In the genomic region with DNA sequence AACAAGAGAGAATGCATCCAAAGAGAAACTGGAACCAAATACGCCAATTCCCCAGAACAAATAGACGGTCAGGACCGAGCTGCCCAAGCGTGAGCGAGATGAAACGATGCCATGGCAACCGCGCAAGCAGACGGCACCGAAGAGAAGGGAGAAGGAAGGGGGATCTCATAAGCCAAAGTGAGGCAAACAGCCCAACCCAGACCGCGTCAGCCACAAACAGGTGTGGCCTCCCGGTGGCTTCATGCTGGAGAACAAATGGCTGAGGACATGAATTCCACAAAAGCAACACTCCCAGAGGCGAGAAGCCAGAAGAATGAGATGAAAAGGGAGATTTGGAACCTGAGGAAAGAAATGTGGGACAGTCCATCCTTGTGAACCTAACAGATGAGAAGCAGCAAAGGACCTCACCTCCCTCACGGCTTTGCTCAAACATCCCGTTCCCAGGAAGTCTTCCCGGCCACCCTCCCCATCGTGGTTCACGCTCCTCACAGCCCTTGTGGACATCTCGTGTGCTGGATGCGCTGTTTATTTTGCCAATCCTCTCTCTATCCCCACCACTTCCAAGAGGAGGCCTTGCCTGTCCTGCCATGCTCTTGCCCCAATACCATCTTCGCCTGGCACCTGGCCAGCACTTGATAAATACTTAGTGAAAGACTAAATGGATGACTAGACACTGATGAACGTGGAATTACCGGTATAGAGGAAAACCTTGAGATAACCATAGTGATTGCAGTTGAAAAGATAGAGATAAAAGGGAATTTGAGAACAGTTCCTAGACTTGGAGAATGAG, we compare ENCODE assay signal across 10 cellular contexts.
A peak's percentile ranks its signal among the peaks of the same experiment; 100 is the strongest.
DNase-seq lines count a peak whose midpoint lies in the region; ATAC-seq and TF ChIP-seq lines count a peak whose summit lies in the region.
"Had no signal": no experiment of that assay in that cellular context is flagged by ENCODE, and none has a peak within 500 bp of the region (broad histone marks: within the 10 kb centered on the region; RNA-seq: fewer than 3 reads in every experiment).

No MANE protein-coding gene starts in this region.

- H3K36me3 ChIP-seq in endodermal cell (ENCODE audit: control insufficient read depth, insufficient read depth, low read length) (no peaks in the 10 kb centered on the region), spleen (no peaks in the 10 kb centered on the region), hepatocyte (replicated peaks; ENCODE audit: insufficient read depth, low read depth) (no peaks in the 10 kb centered on the region)

- no peaks in the 10 kb centered on the region for H3K9me2 ChIP-seq in hepatocyte (replicated peaks; ENCODE audit: insufficient read depth)

- H3K4me2 ChIP-seq in H9 (ENCODE audit: insufficient read depth, insufficient read length, low read length) (no peak overlapping the region), hepatocyte (no peak overlapping the region)

- intact Hi-C loops in activated CD4-positive, alpha-beta memory T cell treated with anti-CD3 and anti-CD28 coated beads for 36 hours (cut with micrococcal nuclease): no loop called here
- intact Hi-C loops in spleen (cut with DNase I; ENCODE audit: low total_unique reads): no loop called here

- no peak overlapping the region for H2BK5ac ChIP-seq in H9 (ENCODE audit: insufficient read length, low read length)

- H3K23me2 ChIP-seq in H9 (ENCODE audit: insufficient read length, low read depth, low read length, poor library complexity, severe bottlenecking): no peaks in the 10 kb centered on the region

- no peak overlapping the region for H4K8ac ChIP-seq in H9 (replicated peaks; ENCODE audit: insufficient read length, low read depth, low read length)

- H2BK15ac ChIP-seq in H9 (ENCODE audit: low read depth, low read length): no peak overlapping the region

- peaks cover 27% of the 10 kb centered on the region for H3K27me3 Mint-ChIP-seq in activated CD4-positive, alpha-beta memory T cell treated with anti-CD3 and anti-CD28 coated beads for 36 hours
- H3K27me3 Mint-ChIP-seq in activated CD4-positive, alpha-beta memory T cell treated with anti-CD3 and anti-CD28 coated beads, Interleukin-2, amount 10 ng/mL, durations not matched to agents 7 days and 5 days: peaks cover 34% of the 10 kb centered on the region
- H3K27me3 Mint-ChIP-seq in endodermal cell (ENCODE audit: insufficient read depth) (no peaks in the 10 kb centered on the region), H9 (ENCODE audit: low read depth) (peaks cover 40% of the 10 kb centered on the region)

- ATAC-seq in GM21360 (IDR thresholded peaks at IDR 0.05; ENCODE audit: unreplicated experiment): no peak

- no peak overlapping the region for H3K4ac ChIP-seq in H9 (ENCODE audit: low read depth, low read length)

- H3K27ac ChIP-seq in endodermal cell (ENCODE audit: low read depth, low read length): no peak overlapping the region
- no peak overlapping the region for H3K27ac ChIP-seq in spleen
- H3K27ac ChIP-seq in H9 (ENCODE audit: insufficient read length, low read depth, low read length): no peak overlapping the region
- no peak overlapping the region for H3K27ac ChIP-seq in hepatocyte
- H3K27ac ChIP-seq: C4-2B had no signal

- H3K36me3 Mint-ChIP-seq in activated CD4-positive, alpha-beta memory T cell treated with anti-CD3 and anti-CD28 coated beads for 36 hours: no peaks in the 10 kb centered on the region
- no peaks in the 10 kb centered on the region for H3K36me3 Mint-ChIP-seq in activated CD4-positive, alpha-beta memory T cell treated with anti-CD3 and anti-CD28 coated beads, Interleukin-2, amount 10 ng/mL, durations not matched to agents 7 days and 5 days (ENCODE audit: low read depth)
- H3K36me3 Mint-ChIP-seq in endodermal cell (ENCODE audit: low read depth): no peaks in the 10 kb centered on the region
- peaks cover 0 to 8% (median 3%) of the 10 kb centered on the region in 3 experiments; a peak in 5 of 7 replicates for H3K36me3 Mint-ChIP-seq in H9 (ENCODE audit: insufficient read depth in 1 of 3, low read depth in 3 of 3)
- H3K36me3 Mint-ChIP-seq: mesothelial cell of epicardium had no signal

- peak; percentile 19 for DNase-seq in activated CD4-positive, alpha-beta memory T cell treated with anti-CD3 and anti-CD28 coated beads for 36 hours
- DNase-seq in activated CD4-positive, alpha-beta memory T cell treated with anti-CD3 and anti-CD28 coated beads, Interleukin-2, amount 10 ng/mL, durations not matched to agents 7 days and 5 days: no peak
- DNase-seq in NCI-H526 (lab: John Stamatoyannopoulos, UW): peak; percentile 34 to 67
- DNase-seq in endodermal cell: peak; percentile 40
- DNase-seq in spleen: peak; percentile 51
- DNase-seq in H9: no peak
- no peak for DNase-seq in hepatocyte (ENCODE audit: low spot score)

- H2BK20ac ChIP-seq in H9 (ENCODE audit: low read depth, low read length, poor library complexity, severe bottlenecking): no peak overlapping the region

- H3K9ac ChIP-seq in endodermal cell (ENCODE audit: extremely low read depth, low read length, poor library complexity, severe bottlenecking) (no peak overlapping the region), H9 (ENCODE audit: extremely low read depth, insufficient read length, low read length) (no peak overlapping the region)

- no peak overlapping the region for H2AK5ac ChIP-seq in H9 (ENCODE audit: insufficient read length, low read length)

- no peak overlapping the region for H2BK12ac ChIP-seq in H9 (ENCODE audit: insufficient read length, low read depth, low read length)

- H2BK120ac ChIP-seq in H9 (ENCODE audit: low read depth, low read length, poor library complexity, severe bottlenecking): no peak overlapping the region

- TF ChIP-seq POLR2A in spleen (IDR thresholded peaks at IDR 0.05): no peak

- H4K5ac ChIP-seq in H9 (ENCODE audit: insufficient read length, low read depth, low read length): no peak overlapping the region

- no peak overlapping the region for H3K18ac ChIP-seq in H9 (ENCODE audit: insufficient read length, low read depth, low read length)

- H4K91ac ChIP-seq in H9 (ENCODE audit: insufficient read length, low read depth, low read length): no peak overlapping the region

- H2AFZ ChIP-seq in H9 (ENCODE audit: low read length): no peak overlapping the region
- H2AFZ ChIP-seq in hepatocyte: no peak overlapping the region

- no peaks in the 10 kb centered on the region for H4K20me1 ChIP-seq in H9 (ENCODE audit: control insufficient read depth, insufficient read depth, insufficient read length)
- H4K20me1 ChIP-seq in hepatocyte (ENCODE audit: insufficient read depth, poor library complexity, severe bottlenecking): no peaks in the 10 kb centered on the region

- no peak for TF ChIP-seq CTCF in endodermal cell (conservative IDR thresholded peaks at IDR 0.05)
- TF ChIP-seq CTCF in spleen (IDR thresholded peaks at IDR 0.05 in 8 of 11, conservative IDR thresholded peaks at IDR 0.05 in 3 of 11): no peak
- no peak for TF ChIP-seq CTCF in H9 (conservative IDR thresholded peaks at IDR 0.05)
- no peak for TF ChIP-seq CTCF in hepatocyte (IDR thresholded peaks at IDR 0.05; ENCODE audit: poor library complexity)

- CTCF ChIA-PET in activated CD4-positive, alpha-beta memory T cell treated with anti-CD3 and anti-CD28 coated beads for 36 hours (lab: Charles Lee): no interaction called here
- CTCF ChIA-PET in activated CD4-positive, alpha-beta memory T cell treated with anti-CD3 and anti-CD28 coated beads, Interleukin-2, amount 10 ng/mL, durations not matched to agents 7 days and 5 days (lab: Charles Lee): interaction anchor here (1.6 kb wide), 1 partner anchor 19 kb away, joined by 3 read pairs; no protein-coding TSS in a partner anchor

- H3K4me3 Mint-ChIP-seq in activated CD4-positive, alpha-beta memory T cell treated with anti-CD3 and anti-CD28 coated beads for 36 hours: peak overlapping the region; percentile 1
- H3K4me3 Mint-ChIP-seq in activated CD4-positive, alpha-beta memory T cell treated with anti-CD3 and anti-CD28 coated beads, Interleukin-2, amount 10 ng/mL, durations not matched to agents 7 days and 5 days: no peak overlapping the region
- H3K4me3 Mint-ChIP-seq in endodermal cell: no peak overlapping the region
- H3K4me3 Mint-ChIP-seq in H9: no peak overlapping the region
- H3K4me3 Mint-ChIP-seq: mesothelial cell of epicardium had no signal

- H3K9me3 ChIP-seq in endodermal cell (ENCODE audit: control insufficient read depth, low read length): no peaks in the 10 kb centered on the region
- peaks cover 0 to 4% (median 0%) of the 10 kb centered on the region in 8 donors for H3K9me3 ChIP-seq in spleen
- no peaks in the 10 kb centered on the region for H3K9me3 ChIP-seq in H9 (ENCODE audit: control insufficient read depth, low read depth, low read length)
- H3K9me3 ChIP-seq in hepatocyte (ENCODE audit: low read depth): no peaks in the 10 kb centered on the region

- H3K4me1 Mint-ChIP-seq in activated CD4-positive, alpha-beta memory T cell treated with anti-CD3 and anti-CD28 coated beads for 36 hours (ENCODE audit: low read depth): peaks cover 8% of the 10 kb centered on the region
- H3K4me1 Mint-ChIP-seq in activated CD4-positive, alpha-beta memory T cell treated with anti-CD3 and anti-CD28 coated beads, Interleukin-2, amount 10 ng/mL, durations not matched to agents 7 days and 5 days: peaks cover 10% of the 10 kb centered on the region
- no peaks in the 10 kb centered on the region for H3K4me1 Mint-ChIP-seq in endodermal cell
- peaks cover 0 to 16% of the 10 kb centered on the region in 2 experiments; a peak in 2 of 4 replicates for H3K4me1 Mint-ChIP-seq in H9
- H3K4me1 Mint-ChIP-seq: mesothelial cell of epicardium had no signal

- no peak overlapping the region for H3K14ac ChIP-seq in H9 (ENCODE audit: insufficient read depth, low read length)

- H3K27ac Mint-ChIP-seq in activated CD4-positive, alpha-beta memory T cell treated with anti-CD3 and anti-CD28 coated beads for 36 hours: no peak overlapping the region
- H3K27ac Mint-ChIP-seq in activated CD4-positive, alpha-beta memory T cell treated with anti-CD3 and anti-CD28 coated beads, Interleukin-2, amount 10 ng/mL, durations not matched to agents 7 days and 5 days: no peak overlapping the region
- H3K27ac Mint-ChIP-seq in endodermal cell (no peak overlapping the region), H9 (no peak overlapping the region; a peak in 1 of 7 replicates)
- H3K27ac Mint-ChIP-seq: mesothelial cell of epicardium had no signal

- 85 to 94% methylated on average over 23 to 24 of the region's 24 CpGs for WGBS in endodermal cell (ENCODE audit: insufficient coverage in 1 of 2, insufficient read length in 1 of 2), 2 experiments
- 52 to 63% (median 55%) methylated on average over 24 of the region's 24 CpGs for WGBS in spleen, 5 donors
- no CpG with 5 or more reads among the region's 24 CpGs for WGBS in H9 (ENCODE audit: extremely low coverage, insufficient read length, low lambda C conversion rate)
- 86% methylated on average over 24 of the region's 24 CpGs for WGBS in hepatocyte (ENCODE audit: low lambda C conversion rate, missing lambda C conversion rate)

- no peak overlapping the region for H3K4me3 ChIP-seq in endodermal cell (ENCODE audit: low read length)
- H3K4me3 ChIP-seq in spleen: no peak overlapping the region
- H3K4me3 ChIP-seq in hepatocyte: no peak overlapping the region

- H3K27me3 ChIP-seq in endodermal cell (ENCODE audit: control insufficient read depth, insufficient read depth, low read length, poor library complexity, severe bottlenecking): no peaks in the 10 kb centered on the region
- peaks cover 0 to 91% (median 12%) of the 10 kb centered on the region in 7 donors for H3K27me3 ChIP-seq in spleen (replicated peaks in 1 of 7)
- no peaks in the 10 kb centered on the region for H3K27me3 ChIP-seq in H9 (ENCODE audit: insufficient read depth, low read length)
- no peaks in the 10 kb centered on the region for H3K27me3 ChIP-seq in hepatocyte

- no peak overlapping the region for H3T11ph ChIP-seq in H9 (ENCODE audit: low read length)

- H3K56ac ChIP-seq in H9 (ENCODE audit: insufficient read length, low read depth, low read length): no peak overlapping the region

- H3K79me1 ChIP-seq in H9 (ENCODE audit: insufficient read depth, low read depth, low read length, poor library complexity, severe bottlenecking): no peaks in the 10 kb centered on the region

- H3K79me2 ChIP-seq in H9 (ENCODE audit: insufficient read depth, low read length) (no peaks in the 10 kb centered on the region), hepatocyte (no peaks in the 10 kb centered on the region)

- no peak overlapping the region for H3K23ac ChIP-seq in H9 (ENCODE audit: insufficient read length, low read depth, low read length)

- H3K4me1 ChIP-seq in endodermal cell (ENCODE audit: control insufficient read depth, insufficient read depth, low read length) (no peaks in the 10 kb centered on the region), spleen (no peaks in the 10 kb centered on the region), H9 (ENCODE audit: insufficient read depth, low read length) (no peaks in the 10 kb centered on the region), hepatocyte (ENCODE audit: insufficient read depth) (no peaks in the 10 kb centered on the region)

- H3K9me3 Mint-ChIP-seq in activated CD4-positive, alpha-beta memory T cell treated with anti-CD3 and anti-CD28 coated beads for 36 hours: no peaks in the 10 kb centered on the region
- no peaks in the 10 kb centered on the region for H3K9me3 Mint-ChIP-seq in activated CD4-positive, alpha-beta memory T cell treated with anti-CD3 and anti-CD28 coated beads, Interleukin-2, amount 10 ng/mL, durations not matched to agents 7 days and 5 days
- H3K9me3 Mint-ChIP-seq in endodermal cell (peaks cover 18% of the 10 kb centered on the region), H9 (peaks cover 4 to 8% of the 10 kb centered on the region in 2 experiments; a peak in 4 of 5 replicates)

- POLR2A ChIA-PET in activated CD4-positive, alpha-beta memory T cell treated with anti-CD3 and anti-CD28 coated beads for 36 hours (lab: Charles Lee): no interaction called here
- POLR2A ChIA-PET in activated CD4-positive, alpha-beta memory T cell treated with anti-CD3 and anti-CD28 coated beads, Interleukin-2, amount 10 ng/mL, durations not matched to agents 7 days and 5 days (lab: Charles Lee): no interaction called here

Comparison
In these comparisons a context has a peak if more than half of its experiments do, and no peak if none do; other contexts are left out.
1. DNase-seq: peak in activated CD4-positive, alpha-beta memory T cell treated with anti-CD3 and anti-CD28 coated beads for 36 hours (single experiment), NCI-H526 (2 of 2), endodermal cell (single experiment) and spleen (single experiment); none in activated CD4-positive, alpha-beta memory T cell treated with anti-CD3 and anti-CD28 coated beads, Interleukin-2, amount 10 ng/mL, durations not matched to agents 7 days and 5 days (single experiment), H9 (single experiment) and hepatocyte (single experiment).